Comparison of ENCODE assay signal across 25 cellular contexts in the genomic region with DNA sequence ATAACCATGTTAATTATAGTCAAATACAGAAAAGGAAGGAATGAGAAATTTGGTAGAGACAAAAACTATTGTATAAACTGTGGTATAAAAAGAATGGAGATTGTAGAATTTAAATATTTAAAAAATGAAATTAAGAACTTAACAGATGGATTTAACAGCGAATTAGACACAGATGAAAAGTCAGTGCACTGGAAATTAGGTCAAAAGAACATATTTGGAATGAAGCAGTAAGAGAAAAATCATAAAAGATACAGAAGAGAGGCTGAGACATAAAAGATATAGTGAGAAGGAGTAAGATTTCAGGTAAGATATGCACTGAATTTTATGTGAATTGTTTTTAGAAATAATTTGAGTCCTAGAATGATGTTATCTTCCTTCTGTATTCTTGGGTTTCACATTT. TPM values are rescaled to one million over a fixed set of nuclear protein-coding genes. Genes with fewer than 3 reads are reported as not detected.
DNase-seq lines count a peak whose midpoint lies in the region; ATAC-seq, FAIRE-seq and TF ChIP-seq lines count a peak whose summit lies in the region.
"Had no signal": no experiment of that assay in that cellular context is flagged by ENCODE, and none has a peak within 500 bp of the region (broad histone marks: within the 10 kb centered on the region; RNA-seq: fewer than 3 reads in every experiment).

No MANE protein-coding gene starts in this region.

- H3K4me3 ChIP-seq in pancreas (no peak overlapping the region), neural progenitor cell (no peak overlapping the region), body of pancreas (no peak overlapping the region)
- H3K4me3 ChIP-seq: BLaER1 had no signal

- H2AFZ ChIP-seq in neural progenitor cell (replicated peaks), result no peak overlapping the region

- H3K27me3 Mint-ChIP-seq in activated naive CD8-positive, alpha-beta T cell treated with anti-CD3 and anti-CD28 coated beads for 36 hours, result no peaks in the 10 kb centered on the region
- H3K27me3 Mint-ChIP-seq in activated naive CD8-positive, alpha-beta T cell treated with anti-CD3 and anti-CD28 coated beads, Interleukin-2, amount 50 U/mL, for 24 hours, result no peaks in the 10 kb centered on the region
- peaks cover 2% of the 10 kb centered on the region for H3K27me3 Mint-ChIP-seq in neural progenitor cell (ENCODE audit: insufficient read depth, low read depth)
- H3K27me3 Mint-ChIP-seq: CD4-positive, alpha-beta memory T cell; CD4-positive, CD25-positive, alpha-beta regulatory T cell; CD8-positive, alpha-beta memory T cell had no signal

- no peak overlapping the region for H3K4me3 Mint-ChIP-seq in activated naive CD8-positive, alpha-beta T cell treated with anti-CD3 and anti-CD28 coated beads for 36 hours
- no peak overlapping the region for H3K4me3 Mint-ChIP-seq in activated naive CD8-positive, alpha-beta T cell treated with anti-CD3 and anti-CD28 coated beads, Interleukin-2, amount 50 U/mL, for 24 hours
- H3K4me3 Mint-ChIP-seq in neural progenitor cell, result no peak overlapping the region
- H3K4me3 Mint-ChIP-seq: CD14-positive monocyte; CD4-positive, CD25-positive, alpha-beta regulatory T cell; CD8-positive, alpha-beta memory T cell had no signal

- 98% methylated on average over 1 of the region's 1 CpG for WGBS in pancreas, 2 donors
- whole genome bisulfite sequencing in body of pancreas, 2 donors, result 97 to 100% methylated on average over 1 of the region's 1 CpG

- TF ChIP-seq POLR2A in body of pancreas (IDR thresholded peaks at IDR 0.05), result no peak

- no peak overlapping the region for H3K9ac ChIP-seq in neural progenitor cell
- H3K9ac ChIP-seq: BLaER1 had no signal

- TF ChIP-seq CTCF in pancreas (IDR thresholded peaks at IDR 0.05) (no peak), neural progenitor cell (IDR thresholded peaks at IDR 0.05) (no peak), body of pancreas (IDR thresholded peaks at IDR 0.05) (no peak)

- H3K4me2 ChIP-seq in neural progenitor cell, result no peak overlapping the region
- H3K4me2 ChIP-seq: BLaER1 had no signal

- H3K9me3 ChIP-seq in pancreas (no peaks in the 10 kb centered on the region), neural progenitor cell (ENCODE audit: low read depth) (no peaks in the 10 kb centered on the region), body of pancreas (no peaks in the 10 kb centered on the region)
- H3K9me3 ChIP-seq: BE2C, BLaER1 had no signal

- peak overlapping the region; percentile 58 for H3K27ac Mint-ChIP-seq in activated naive CD8-positive, alpha-beta T cell treated with anti-CD3 and anti-CD28 coated beads for 36 hours
- H3K27ac Mint-ChIP-seq in activated naive CD8-positive, alpha-beta T cell treated with anti-CD3 and anti-CD28 coated beads, Interleukin-2, amount 50 U/mL, for 24 hours, result no peak overlapping the region
- no peak overlapping the region for H3K27ac Mint-ChIP-seq in neural progenitor cell
- H3K27ac Mint-ChIP-seq: CD14-positive monocyte had no signal

- H3K36me3 ChIP-seq in pancreas (peaks cover 0 to 5% (median 3%) of the 10 kb centered on the region in 3 donors), neural progenitor cell (peaks cover 10% of the 10 kb centered on the region), body of pancreas (replicated peaks in 1 of 2; ENCODE audit: insufficient read depth in 1 of 2, low read depth in 2 of 2) (no peaks in the 10 kb centered on the region)
- H3K36me3 ChIP-seq: BE2C had no signal

- H3K27me3 ChIP-seq in pancreas (no peaks in the 10 kb centered on the region), neural progenitor cell (no peaks in the 10 kb centered on the region), body of pancreas (no peaks in the 10 kb centered on the region)
- H3K27me3 ChIP-seq: BE2C, BLaER1 had no signal

- DNase-seq in activated naive CD8-positive, alpha-beta T cell treated with anti-CD3 and anti-CD28 coated beads for 36 hours, result no peak
- no peak for DNase-seq in activated naive CD8-positive, alpha-beta T cell treated with anti-CD3 and anti-CD28 coated beads, Interleukin-2, amount 50 U/mL, for 24 hours
- DNase-seq in cerebellar cortex (ENCODE audit: low spot score) (peak; percentile 65), pancreas (no peak), neural progenitor cell (ENCODE audit: low spot score) (no peak), body of pancreas (no peak)
- DNase-seq: 8988T; ACHN; BE2C; CD4-positive, alpha-beta memory T cell; CD4-positive, CD25-positive, alpha-beta regulatory T cell; CD8-positive, alpha-beta memory T cell; COR-L47; DMS 273 treated with DMSO at 0.1 percent for 48 hours; DMS153; DMS53; DMS79; DND-41; EL; GF-D8 had no signal

- intact Hi-C loops in pancreas (cut with DNase I) (no loop called here), body of pancreas (cut with DNase I) (no loop called here)

- peak; percentile 20 for FAIRE-seq in pancreas (lab: Jason Lieb, UNC)
- FAIRE-seq: A204.1, GM12891, GM19239 had no signal

- peaks cover 4% of the 10 kb centered on the region for H3F3A ChIP-seq in neural progenitor cell (ENCODE audit: low read depth)

- no peak for ATAC-seq in activated naive CD8-positive, alpha-beta T cell treated with anti-CD3 and anti-CD28 coated beads, Interleukin-2, amount 50 U/mL, for 24 hours
- ATAC-seq in pancreas (no peak), body of pancreas (no peak)

- H3K27ac ChIP-seq in pancreas (no peak overlapping the region), neural progenitor cell (no peak overlapping the region), body of pancreas (no peak overlapping the region)
- H3K27ac ChIP-seq: BLaER1 had no signal

- no peaks in the 10 kb centered on the region for H4K20me1 ChIP-seq in neural progenitor cell (ENCODE audit: low read depth)
- H4K20me1 ChIP-seq: BLaER1 had no signal

- peaks cover 0 to 5% (median 0%) of the 10 kb centered on the region in 3 donors for H3K4me1 ChIP-seq in pancreas
- H3K4me1 ChIP-seq in neural progenitor cell, result no peaks in the 10 kb centered on the region
- H3K4me1 ChIP-seq in body of pancreas, result peaks cover 8% of the 10 kb centered on the region
- H3K4me1 ChIP-seq: BLaER1 had no signal

- H3K4me1 Mint-ChIP-seq in activated naive CD8-positive, alpha-beta T cell treated with anti-CD3 and anti-CD28 coated beads for 36 hours, result no peaks in the 10 kb centered on the region
- H3K4me1 Mint-ChIP-seq in activated naive CD8-positive, alpha-beta T cell treated with anti-CD3 and anti-CD28 coated beads, Interleukin-2, amount 50 U/mL, for 24 hours, result no peaks in the 10 kb centered on the region
- no peaks in the 10 kb centered on the region for H3K4me1 Mint-ChIP-seq in neural progenitor cell
- H3K4me1 Mint-ChIP-seq: CD4-positive, alpha-beta memory T cell; CD8-positive, alpha-beta memory T cell had no signal

- H3K36me3 Mint-ChIP-seq in activated naive CD8-positive, alpha-beta T cell treated with anti-CD3 and anti-CD28 coated beads for 36 hours, result peaks cover 2% of the 10 kb centered on the region
- peaks cover 4% of the 10 kb centered on the region for H3K36me3 Mint-ChIP-seq in activated naive CD8-positive, alpha-beta T cell treated with anti-CD3 and anti-CD28 coated beads, Interleukin-2, amount 50 U/mL, for 24 hours (ENCODE audit: low read depth)
- H3K36me3 Mint-ChIP-seq in neural progenitor cell, result peaks cover 1% of the 10 kb centered on the region

- H3K79me2 ChIP-seq in neural progenitor cell (ENCODE audit: low read depth), result no peaks in the 10 kb centered on the region

- H3K9me3 Mint-ChIP-seq in activated naive CD8-positive, alpha-beta T cell treated with anti-CD3 and anti-CD28 coated beads for 36 hours, result no peaks in the 10 kb centered on the region
- no peaks in the 10 kb centered on the region for H3K9me3 Mint-ChIP-seq in activated naive CD8-positive, alpha-beta T cell treated with anti-CD3 and anti-CD28 coated beads, Interleukin-2, amount 50 U/mL, for 24 hours
- no peaks in the 10 kb centered on the region for H3K9me3 Mint-ChIP-seq in neural progenitor cell
- H3K9me3 Mint-ChIP-seq: CD4-positive, alpha-beta memory T cell; CD4-positive, CD25-positive, alpha-beta regulatory T cell; CD8-positive, alpha-beta memory T cell had no signal

RNA-seq across cellular contexts. Expression of a gene that starts 14.0 kb away (rescaled TPM):
- 10 to 100 TPM; 15.1 to 15.2 TPM for total RNA-seq in activated naive CD8-positive, alpha-beta T cell treated with anti-CD3 and anti-CD28 coated beads for 36 hours
- total RNA-seq in pancreas (10 to 100 TPM in 1 of 6 donors, 1 to 10 TPM in 5; 5.7 to 10.5 (median 7.1) TPM), neural progenitor cell (ENCODE audit: low replicate concordance) (32.2 and 34.2 TPM in 2 replicates), body of pancreas (10 to 100 TPM in 1 of 2 donors, 1 to 10 TPM in 1; 8.6 to 12.7 TPM)
- polyA plus RNA-seq in pancreas, result 10 to 100 TPM in 1 of 2 donors, 1 to 10 TPM in 1; 4.9 to 19.4 TPM

RNA-seq across cellular contexts. Expression of a gene that starts 39.9 kb away (rescaled TPM):
- total RNA-seq in activated naive CD8-positive, alpha-beta T cell treated with anti-CD3 and anti-CD28 coated beads for 36 hours, result 10 to 100 TPM; 45.4 to 46.0 TPM
- total RNA-seq in pancreas (10 to 100 TPM; 29.4 to 50.3 (median 44.0) TPM), neural progenitor cell (ENCODE audit: low replicate concordance) (63.0 and 64.9 TPM in 2 replicates), body of pancreas (10 to 100 TPM; 44.1 to 45.2 TPM)
- 10 to 100 TPM; 11.9 to 23.6 TPM for polyA plus RNA-seq in pancreas
